In the genomic region with DNA sequence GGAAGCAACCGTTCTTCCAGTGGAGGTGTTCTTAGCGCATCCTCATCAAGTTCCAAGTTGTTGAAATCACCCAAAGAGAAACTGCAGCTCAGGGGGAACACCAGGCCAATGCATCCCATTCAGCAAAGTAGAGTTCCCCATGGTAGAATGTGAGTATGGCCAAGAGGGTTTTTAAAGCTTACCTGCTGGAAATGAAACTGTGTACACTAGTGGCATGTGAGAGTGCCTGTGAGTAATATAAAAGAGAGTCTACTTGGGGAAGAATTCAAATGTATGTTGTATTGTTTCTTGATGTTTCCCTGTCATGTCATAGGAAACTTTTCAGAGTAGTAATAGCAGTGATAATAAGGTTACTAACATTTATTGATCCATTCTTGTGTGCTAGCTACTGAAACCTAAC, we compare ENCODE assay signal across 16 cellular contexts. TPM values are rescaled to one million over a fixed set of nuclear protein-coding genes. Genes with fewer than 3 reads are reported as not detected.
DNase-seq lines count a peak whose midpoint lies in the region; ATAC-seq and TF ChIP-seq lines count a peak whose summit lies in the region.
"Had no signal": no experiment of that assay in that cellular context is flagged by ENCODE, and none has a peak within 500 bp of the region (broad histone marks: within the 10 kb centered on the region; RNA-seq: fewer than 3 reads in every experiment).

No MANE protein-coding gene starts in this region.

- WGBS in prostate gland = 88% methylated on average over 2 of the region's 2 CpGs

- no peak overlapping the region for H3K9ac ChIP-seq in Loucy (ENCODE audit: low read depth, low read length, poor library complexity, severe bottlenecking)
- H3K9ac ChIP-seq: BLaER1 treated with 17β-estradiol and CSF1 and Interleukin-3, amounts not matched to agents 10 nM and 100 nM; GM23248 had no signal

- H3K36me3 ChIP-seq in Loucy (ENCODE audit: insufficient read depth, low read length) (peaks cover 48% of the 10 kb centered on the region), prostate gland (peaks cover 0 to 5% of the 10 kb centered on the region in 2 donors)

- TF ChIP-seq CTCF in Loucy (conservative IDR thresholded peaks at IDR 0.05; ENCODE audit: low read length) = no peak
- no peak for TF ChIP-seq CTCF in prostate gland (IDR thresholded peaks at IDR 0.05)

- H3K79me2 ChIP-seq in Loucy (ENCODE audit: insufficient read depth, low read length) = peaks cover 53% of the 10 kb centered on the region

- H3K36me3 Mint-ChIP-seq in T-helper 1 cell treated with Interleukin-12 subunit alpha and Interleukin-12 subunit beta and Interleukin-4 antibody, amounts not matched to agents 30 μg/mL and 1 μg/mL, for 36 hours (ENCODE audit: low read depth) = peaks cover 49% of the 10 kb centered on the region
- H3K36me3 Mint-ChIP-seq in natural killer cell treated with Interleukin-12 subunit alpha and Interleukin-12 subunit beta and Interleukin-15 and Interleukin-18, amount 100 ng/mL, for 72 hours = peaks cover 24% of the 10 kb centered on the region

- DNase-seq in T-helper 1 cell = no peak
- no peak for DNase-seq in caudate nucleus (lab: John Stamatoyannopoulos, UW)
- DNase-seq in natural killer cell treated with Interleukin-12 subunit alpha and Interleukin-12 subunit beta and Interleukin-15 and Interleukin-18, amount 100 ng/mL, for 72 hours (ENCODE audit: low spot score) = no peak
- no peak for DNase-seq in prostate gland (ENCODE audit: low spot score)
- DNase-seq in putamen (ENCODE audit: low spot score) = no peak
- DNase-seq: endodermal cell; GM23248; NCI-H1048; nucleus accumbens; stimulated activated naive CD4-positive, alpha-beta T cell had no signal

- H3K9me3 Mint-ChIP-seq in T-helper 1 cell treated with Interleukin-12 subunit alpha and Interleukin-12 subunit beta and Interleukin-4 antibody, amounts not matched to agents 30 μg/mL and 1 μg/mL, for 36 hours = no peaks in the 10 kb centered on the region
- no peaks in the 10 kb centered on the region for H3K9me3 Mint-ChIP-seq in natural killer cell treated with Interleukin-12 subunit alpha and Interleukin-12 subunit beta and Interleukin-15 and Interleukin-18, amount 100 ng/mL, for 72 hours
- H3K9me3 Mint-ChIP-seq: endodermal cell, memory B cell had no signal

- no peaks in the 10 kb centered on the region for H3K27me3 Mint-ChIP-seq in T-helper 1 cell treated with Interleukin-12 subunit alpha and Interleukin-12 subunit beta and Interleukin-4 antibody, amounts not matched to agents 30 μg/mL and 1 μg/mL, for 36 hours (ENCODE audit: low read depth)
- H3K27me3 Mint-ChIP-seq in natural killer cell treated with Interleukin-12 subunit alpha and Interleukin-12 subunit beta and Interleukin-15 and Interleukin-18, amount 100 ng/mL, for 72 hours = no peaks in the 10 kb centered on the region
- H3K27me3 Mint-ChIP-seq: memory B cell had no signal

- H3K27me3 ChIP-seq in Loucy (ENCODE audit: insufficient read depth, low read length, poor library complexity, severe bottlenecking) (no peaks in the 10 kb centered on the region), prostate gland (replicated peaks; ENCODE audit: insufficient read depth) (no peaks in the 10 kb centered on the region)
- H3K27me3 ChIP-seq: BLaER1 treated with 17β-estradiol and CSF1 and Interleukin-3, amounts not matched to agents 10 nM and 100 nM had no signal

- no peak overlapping the region for H3K4me3 ChIP-seq in Loucy (ENCODE audit: low read length, poor library complexity, severe bottlenecking)
- no peak overlapping the region for H3K4me3 ChIP-seq in prostate gland
- H3K4me3 ChIP-seq: BLaER1 treated with 17β-estradiol and CSF1 and Interleukin-3, amounts not matched to agents 10 nM and 100 nM; GM23248 had no signal

- peaks cover 65% of the 10 kb centered on the region for H3K4me1 Mint-ChIP-seq in T-helper 1 cell treated with Interleukin-12 subunit alpha and Interleukin-12 subunit beta and Interleukin-4 antibody, amounts not matched to agents 30 μg/mL and 1 μg/mL, for 36 hours (ENCODE audit: low read depth)
- H3K4me1 Mint-ChIP-seq in natural killer cell treated with Interleukin-12 subunit alpha and Interleukin-12 subunit beta and Interleukin-15 and Interleukin-18, amount 100 ng/mL, for 72 hours (ENCODE audit: low read depth in 2 of 2) = peaks cover 65 to 76% of the 10 kb centered on the region in 2 donors

- H3K4me1 ChIP-seq in Loucy (ENCODE audit: insufficient read depth, low read length, poor library complexity, severe bottlenecking) (peaks cover 31% of the 10 kb centered on the region), prostate gland (replicated peaks) (no peaks in the 10 kb centered on the region)

- no peak for TF ChIP-seq POLR2A in prostate gland (IDR thresholded peaks at IDR 0.05)

- peak overlapping the region; percentile 61 for H3K4me2 ChIP-seq in Loucy (ENCODE audit: low read depth, low read length, poor library complexity, severe bottlenecking)

- peak overlapping the region; percentile 78 for H3K4me3 Mint-ChIP-seq in T-helper 1 cell treated with Interleukin-12 subunit alpha and Interleukin-12 subunit beta and Interleukin-4 antibody, amounts not matched to agents 30 μg/mL and 1 μg/mL, for 36 hours
- H3K4me3 Mint-ChIP-seq in natural killer cell treated with Interleukin-12 subunit alpha and Interleukin-12 subunit beta and Interleukin-15 and Interleukin-18, amount 100 ng/mL, for 72 hours = peak overlapping the region; percentile 94
- H3K4me3 Mint-ChIP-seq: endodermal cell, memory B cell had no signal

- no peak for ATAC-seq in natural killer cell treated with Interleukin-12 subunit alpha and Interleukin-12 subunit beta and Interleukin-15 and Interleukin-18, amount 100 ng/mL, for 72 hours
- no peak for ATAC-seq in HG02852 (IDR thresholded peaks at IDR 0.05; ENCODE audit: unreplicated experiment)

- H3F3A ChIP-seq in Loucy (ENCODE audit: low read depth) = no peaks in the 10 kb centered on the region

- H3K27ac Mint-ChIP-seq in T-helper 1 cell treated with Interleukin-12 subunit alpha and Interleukin-12 subunit beta and Interleukin-4 antibody, amounts not matched to agents 30 μg/mL and 1 μg/mL, for 36 hours = peak overlapping the region; percentile 83
- peak overlapping the region; percentile 83 to 88 for H3K27ac Mint-ChIP-seq in natural killer cell treated with Interleukin-12 subunit alpha and Interleukin-12 subunit beta and Interleukin-15 and Interleukin-18, amount 100 ng/mL, for 72 hours
- H3K27ac Mint-ChIP-seq: endodermal cell, memory B cell had no signal

- H2AFZ ChIP-seq in Loucy (ENCODE audit: low read length) = no peak overlapping the region
- H2AFZ ChIP-seq: GM23248 had no signal

- H3K9me3 ChIP-seq in Loucy (ENCODE audit: insufficient read depth, low read depth, low read length) = no peaks in the 10 kb centered on the region
- H3K9me3 ChIP-seq in prostate gland = no peaks in the 10 kb centered on the region
- H3K9me3 ChIP-seq: BLaER1 treated with 17β-estradiol and CSF1 and Interleukin-3, amounts not matched to agents 10 nM and 100 nM had no signal

- H4K20me1 ChIP-seq in Loucy (ENCODE audit: insufficient read depth, low read length, poor library complexity, severe bottlenecking) = peaks cover 80% of the 10 kb centered on the region

- peak overlapping the region; percentile 79 for H3K27ac ChIP-seq in caudate nucleus (ENCODE audit: low read depth, low read length)
- H3K27ac ChIP-seq in prostate gland = no peak overlapping the region
- H3K27ac ChIP-seq: 22Rv1, GM23248 had no signal

- intact Hi-C loops in prostate gland (cut with DNase I) = no loop called here

- H3K9me2 ChIP-seq in Loucy (replicated peaks; ENCODE audit: low read depth, low read length) = no peaks in the 10 kb centered on the region

RNA-seq across cellular contexts. Expression of gene PSMD6, which starts 43.3 kb away (rescaled TPM):
- 10 to 100 TPM; 82.7 to 95.7 TPM for total RNA-seq in natural killer cell treated with Interleukin-12 subunit alpha and Interleukin-12 subunit beta and Interleukin-15 and Interleukin-18, amount 100 ng/mL, for 72 hours
- total RNA-seq in prostate gland = 10 to 100 TPM; 56.4 to 67.9 TPM
